ENCODE assay signal across 10 cellular contexts in genomic region chr7:137996386-137996851, GRCh38. TPM values are rescaled to one million over a fixed set of nuclear protein-coding genes. Genes with fewer than 3 reads are reported as not detected.
A peak's percentile ranks its signal among the peaks of the same experiment; 100 is the strongest.
DNase-seq lines count a peak whose midpoint lies in the region; ATAC-seq and TF ChIP-seq lines count a peak whose summit lies in the region.
"Had no signal": no experiment of that assay in that cellular context is flagged by ENCODE, and none has a peak within 500 bp of the region (broad histone marks: within the 10 kb centered on the region; RNA-seq: fewer than 3 reads in every experiment).

No MANE protein-coding gene starts in this region.

- H3K4me3 ChIP-seq in Caco-2 (ENCODE audit: low read depth, low read length) (no peak overlapping the region), coronary artery (peak overlapping the region; percentile 16), neutrophil (ENCODE audit: low read depth in 1 of 2, low read length in 1 of 2) (peak overlapping the region; percentile 22 to 34)

- H3K36me3 ChIP-seq in Caco-2 (ENCODE audit: control insufficient read depth, insufficient read depth, low read length) (peaks cover 3% of the 10 kb centered on the region; the same call in 1 of the 2 replicates), neutrophil (no peaks in the 10 kb centered on the region)

- H3K36me3 Mint-ChIP-seq in Caco-2 (ENCODE audit: insufficient read depth, unreplicated experiment), result peaks cover 45% of the 10 kb centered on the region

- no peak for TF ChIP-seq CTCF in Caco-2 (IDR thresholded peaks at IDR 0.05; ENCODE audit: insufficient read depth in 1 of 2, low read depth in 1 of 2, low read length in 1 of 2, severe bottlenecking in 1 of 2, unreplicated experiment in 1 of 2)
- no peak for TF ChIP-seq CTCF in coronary artery (IDR thresholded peaks at IDR 0.05)
- no peak for TF ChIP-seq CTCF in neutrophil (IDR thresholded peaks at IDR 0.05)

- POLR2A ChIA-PET in Caco-2 (lab: Charles Lee), result no interaction called here

- H3K27ac Mint-ChIP-seq in Caco-2 (ENCODE audit: unreplicated experiment), result peak overlapping the region; percentile 39

- no peak for DNase-seq in Caco-2
- peak; percentile 52 for DNase-seq in NCI-H226
- peak; percentile 76 for DNase-seq in coronary artery (ENCODE audit: low spot score)
- DNase-seq in iPS-NIHi11 (ENCODE audit: low spot score), result no peak
- DNase-seq in occipital lobe (lab: John Stamatoyannopoulos, UW), result no peak
- DNase-seq in DMS114 treated with DMSO at 0.1 percent for 48 hours (lab: John Stamatoyannopoulos, UW; ENCODE audit: unreplicated experiment), result no peak
- DNase-seq: activated naive CD4-positive, alpha-beta T cell treated with anti-CD3 and anti-CD28 coated beads, Interleukin-2, amount 50 U/mL, for 16 hours; left colon had no signal

- no peaks in the 10 kb centered on the region for H3K9me3 ChIP-seq in Caco-2
- H3K9me3 ChIP-seq in neutrophil, result no peaks in the 10 kb centered on the region

- no peaks in the 10 kb centered on the region for H3K27me3 ChIP-seq in Caco-2 (replicated peaks; ENCODE audit: control insufficient read depth, insufficient read depth, low read length)
- H3K27me3 ChIP-seq in neutrophil, result no peaks in the 10 kb centered on the region

- H3K4me1 ChIP-seq in Caco-2 (peaks cover 49% of the 10 kb centered on the region), neutrophil (ENCODE audit: control insufficient read depth in 1 of 2, insufficient read depth in 1 of 2, low read depth in 1 of 2, low read length in 1 of 2) (peaks cover 35 to 39% of the 10 kb centered on the region in 2 experiments)

- CTCF ChIA-PET in Caco-2 (lab: Charles Lee), result interaction anchor here (1.7 kb wide), 1 partner anchor 29 kb away, joined by 3 read pairs; no protein-coding TSS in a partner anchor

- intact Hi-C loops in Caco-2 (cut with micrococcal nuclease; ENCODE audit: unreplicated experiment), result no loop called here

- no peak overlapping the region for H3K4me3 Mint-ChIP-seq in Caco-2 (ENCODE audit: unreplicated experiment)

- no peak for ATAC-seq in HG02642 (IDR thresholded peaks at IDR 0.05; ENCODE audit: poor library complexity, unreplicated experiment)
- ATAC-seq: left colon had no signal

- no peaks in the 10 kb centered on the region for H3K9me3 Mint-ChIP-seq in Caco-2 (ENCODE audit: unreplicated experiment)

- peak overlapping the region; percentile 39 to 54 for H3K27ac ChIP-seq in coronary artery
- peak overlapping the region; percentile 26 for H3K27ac ChIP-seq in neutrophil

- BruUV-seq in Caco-2 (replicated peaks; lab: Mats Ljungman, UMichigan), result no TSS peak

- H3K4me1 Mint-ChIP-seq in Caco-2 (ENCODE audit: low read depth, unreplicated experiment), result peaks cover 46% of the 10 kb centered on the region

- H3K27me3 Mint-ChIP-seq in Caco-2 (ENCODE audit: insufficient read depth, unreplicated experiment), result no peaks in the 10 kb centered on the region

RNA-seq across cellular contexts. Expression of gene CREB3L2, which starts 5.5 kb away (rescaled TPM):
- total RNA-seq in Caco-2 (2022), result 106 and 123 TPM in 2 replicates
- 1.7 TPM for total RNA-seq in occipital lobe

Comparison
In these comparisons a context has a peak if more than half of its experiments do, and no peak if none do; other contexts are left out.
1. DNase-seq: peak in NCI-H226 (single experiment) and coronary artery (single experiment); none in Caco-2 (0 of 2), iPS-NIHi11 (single experiment), occipital lobe (single experiment) and DMS114 treated with DMSO at 0.1 percent for 48 hours (single experiment).
2. RNA of gene CREB3L2, which starts 5.5 kb away (total RNA-seq): 106 to 123 TPM in Caco-2; 1.7 TPM in occipital lobe (single experiment); every median in the first group is over 10 times any median in the second.